In genomic region chr7:35700865-35701264, GRCh38 we compare ENCODE assay signal across 18 cellular contexts.
"Had no signal": no experiment of that assay in that cellular context is flagged by ENCODE, and none has a peak within 500 bp of the region (broad histone marks: within the 10 kb centered on the region; RNA-seq: fewer than 3 reads in every experiment).

No MANE protein-coding gene starts in this region.

- H3K27ac Mint-ChIP-seq: activated B cell treated with CpG ODN at 0.5 μM for 24 hours; activated CD8-positive, alpha-beta T cell treated with anti-CD3 and anti-CD28 coated beads, Interleukin-2, amount 10 ng/mL, durations not matched to agents 7 days and 5 days; activated naive CD4-positive, alpha-beta T cell treated with anti-CD3 and anti-CD28 coated beads, Interleukin-2, amount 50 U/mL, for 24 hours; natural killer cell had no signal

- H3K79me2 ChIP-seq: parathyroid adenoma had no signal

- H3K27ac ChIP-seq: colonic mucosa, heart left ventricle, neutrophil, parathyroid adenoma, transverse colon, vagina had no signal

- H3K27me3 Mint-ChIP-seq: activated B cell treated with CpG ODN at 0.5 μM for 24 hours; activated naive CD4-positive, alpha-beta T cell treated with anti-CD3 and anti-CD28 coated beads, Interleukin-2, amount 50 U/mL, for 24 hours had no signal

- H3K36me3 Mint-ChIP-seq: natural killer cell had no signal

- ATAC-seq: activated CD8-positive, alpha-beta T cell treated with anti-CD3 and anti-CD28 coated beads, Interleukin-2, amount 10 ng/mL, durations not matched to agents 7 days and 5 days; heart left ventricle; natural killer cell had no signal

- H3K36me3 ChIP-seq: colonic mucosa, heart left ventricle, neutrophil, transverse colon, vagina had no signal

- H3K27me3 ChIP-seq: colonic mucosa, heart left ventricle, neutrophil, transverse colon, vagina had no signal

- H2AFZ ChIP-seq: parathyroid adenoma had no signal

- DNase-seq: activated B cell treated with CpG ODN at 0.5 μM for 24 hours; activated CD4-positive, alpha-beta T cell treated with anti-CD3 and anti-CD28 coated beads, Interleukin-2, amount 10 ng/mL, durations not matched to agents 24 days and 14 days; activated CD8-positive, alpha-beta memory T cell treated with anti-CD3 and anti-CD28 coated beads, Interleukin-2, amount 50 U/mL, for 48 hours; activated CD8-positive, alpha-beta T cell treated with anti-CD3 and anti-CD28 coated beads, Interleukin-2, amount 10 ng/mL, durations not matched to agents 7 days and 5 days; amniotic stem cell; caudate nucleus; colonic mucosa; effector CD4-positive, alpha-beta T cell; heart left ventricle; mesendoderm; natural killer cell; stimulated activated CD4-positive, alpha-beta T cell treated with anti-CD3 and anti-CD28 coated beads, Interleukin-12 subunit alpha, Interleukin-12 subunit beta, amount 100 ng/mL, for 4 hours; stimulated activated CD4-positive, alpha-beta T cell treated with anti-CD3 and anti-CD28 coated beads, Interleukin-2, amount 100 ng/mL, for 24 hours; transverse colon had no signal

- H3K4me3 ChIP-seq: colonic mucosa, heart left ventricle, transverse colon, vagina had no signal

- H3K4me3 Mint-ChIP-seq: activated B cell treated with CpG ODN at 0.5 μM for 24 hours; activated CD4-positive, alpha-beta T cell treated with anti-CD3 and anti-CD28 coated beads, Interleukin-2, amount 10 ng/mL, durations not matched to agents 24 days and 14 days; activated CD8-positive, alpha-beta T cell treated with anti-CD3 and anti-CD28 coated beads, Interleukin-2, amount 10 ng/mL, durations not matched to agents 7 days and 5 days; activated naive CD4-positive, alpha-beta T cell treated with anti-CD3 and anti-CD28 coated beads, Interleukin-2, amount 50 U/mL, for 24 hours; natural killer cell had no signal

- H3K4me1 ChIP-seq: colonic mucosa, parathyroid adenoma had no signal

- H3K9me3 Mint-ChIP-seq: activated B cell treated with CpG ODN at 0.5 μM for 24 hours; activated CD4-positive, alpha-beta T cell treated with anti-CD3 and anti-CD28 coated beads, Interleukin-2, amount 10 ng/mL, durations not matched to agents 24 days and 14 days; activated naive CD4-positive, alpha-beta T cell treated with anti-CD3 and anti-CD28 coated beads, Interleukin-2, amount 50 U/mL, for 24 hours; natural killer cell had no signal

- H3K9ac ChIP-seq: parathyroid adenoma had no signal
